Comparison of ENCODE assay signal across 1 cellular context in genomic region chr3:54891540-54891897, GRCh38.
A peak's percentile ranks its signal among the peaks of the same experiment; 100 is the strongest.
TF ChIP-seq lines count a peak whose summit lies in the region.

No MANE protein-coding gene starts in this region.

TF ChIP-seq in A549, 52 proteins besides CTCF, POLR2A, EP300 and RAD21 (continued from another document):
- no peak for TF ChIP-seq MAFK (IDR thresholded peaks at IDR 0.05; ENCODE audit: partially characterized antibody)
- TF ChIP-seq TP53 (CRISPR knock-in tag; IDR thresholded peaks at IDR 0.05), result no peak
- no peak for TF ChIP-seq NPAS2 (CRISPR knock-in tag; IDR thresholded peaks at IDR 0.05; ENCODE audit: borderline replicate concordance)
- no peak for TF ChIP-seq FOXS1 (CRISPR knock-in tag; IDR thresholded peaks at IDR 0.05)
- TF ChIP-seq CHD4 (IDR thresholded peaks at IDR 0.05; ENCODE audit: borderline replicate concordance), result no peak
- peak; percentile 75 for TF ChIP-seq JUNB (IDR thresholded peaks at IDR 0.05)
- TF ChIP-seq GATA3 (IDR thresholded peaks at IDR 0.05; ENCODE audit: borderline replicate concordance), result peak; percentile 62; the same call in 1 of the 2 replicates
- no peak for TF ChIP-seq REST (IDR thresholded peaks at IDR 0.05)
- no peak for TF ChIP-seq NFE2L2 (conservative IDR thresholded peaks at IDR 0.05; ENCODE audit: low read length)
- TF ChIP-seq ZFP36 (IDR thresholded peaks at IDR 0.05; ENCODE audit: borderline replicate concordance, partially characterized antibody), result no peak
- TF ChIP-seq EHMT2 (IDR thresholded peaks at IDR 0.05; ENCODE audit: low read depth), result no peak
- no peak for TF ChIP-seq BHLHE40 (IDR thresholded peaks at IDR 0.05; ENCODE audit: low read depth, low read length)
- TF ChIP-seq PHF8 (IDR thresholded peaks at IDR 0.05; ENCODE audit: borderline replicate concordance, low read depth), result no peak
- no peak for TF ChIP-seq CBX2 (IDR thresholded peaks at IDR 0.05; ENCODE audit: borderline replicate concordance, low read depth)
- peak; percentile 81 for TF ChIP-seq MAX (IDR thresholded peaks at IDR 0.05)
- no peak for TF ChIP-seq NR3C1 (IDR thresholded peaks at IDR 0.05)
- no peak for TF ChIP-seq MYC (IDR thresholded peaks at IDR 0.05; ENCODE audit: borderline replicate concordance, low read length)
- no peak for TF ChIP-seq KDM1A (IDR thresholded peaks at IDR 0.05; ENCODE audit: low read depth)
- no peak for TF ChIP-seq ZSCAN20 (CRISPR knock-in tag; IDR thresholded peaks at IDR 0.05)
- no peak for TF ChIP-seq EHF (CRISPR knock-in tag; IDR thresholded peaks at IDR 0.05)
- no peak for TF ChIP-seq HDAC2 (IDR thresholded peaks at IDR 0.05)
- TF ChIP-seq FOSB (CRISPR knock-in tag; IDR thresholded peaks at IDR 0.05), result no peak
- no peak for TF ChIP-seq USF2 (IDR thresholded peaks at IDR 0.05)
